ENCODE assay signal across 12 cellular contexts in genomic region chr1:235835226-235835625, GRCh38. TPM values are rescaled to one million over a fixed set of nuclear protein-coding genes. Genes with fewer than 3 reads are reported as not detected.
DNase-seq lines count a peak whose midpoint lies in the region; ATAC-seq and TF ChIP-seq lines count a peak whose summit lies in the region.
"Had no signal": no experiment of that assay in that cellular context is flagged by ENCODE, and none has a peak within 500 bp of the region (broad histone marks: within the 10 kb centered on the region; RNA-seq: fewer than 3 reads in every experiment).

No MANE protein-coding gene starts in this region.

- no peaks in the 10 kb centered on the region for H3K27me3 Mint-ChIP-seq in T-helper 17 cell
- H3K27me3 Mint-ChIP-seq: CD4-positive, alpha-beta memory T cell had no signal

- intact Hi-C loops in adrenal gland (cut with DNase I), result no loop called here
- intact Hi-C loops in gastrocnemius medialis (cut with DNase I; ENCODE audit: low total_unique reads), result no loop called here

- in situ Hi-C loops in gastrocnemius medialis (cut with MboI; ENCODE audit: low sequenced_read_pairs in 4 of 4), result no loop called here

- H3K4me3 ChIP-seq in adrenal gland (peak overlapping the region in 1 of 4 donors; percentile 38), right atrium auricular region (peak overlapping the region in 1 of 2 donors; percentile 25), gastrocnemius medialis (peak overlapping the region; percentile 6 to 35 (median 28))

- H3K27me3 ChIP-seq in adrenal gland (no peaks in the 10 kb centered on the region), right atrium auricular region (no peaks in the 10 kb centered on the region), gastrocnemius medialis (no peaks in the 10 kb centered on the region)
- H3K27me3 ChIP-seq: esophagus squamous epithelium had no signal

- peaks cover 12% of the 10 kb centered on the region for H3K4me1 Mint-ChIP-seq in T-helper 17 cell

- H3K4me3 Mint-ChIP-seq in T-helper 17 cell, result no peak overlapping the region
- H3K4me3 Mint-ChIP-seq: CD4-positive, alpha-beta memory T cell had no signal

- H3K27ac ChIP-seq in adrenal gland, result peak overlapping the region in 4 of 5 donors; percentile 42 to 78 (median 64)
- peak overlapping the region; percentile 14 to 29 for H3K27ac ChIP-seq in right atrium auricular region
- peak overlapping the region in 2 of 4 donors; percentile 3 to 21 for H3K27ac ChIP-seq in gastrocnemius medialis

- H3K4me1 ChIP-seq in adrenal gland (replicated peaks in 1 of 2), result peaks cover 8 to 18% of the 10 kb centered on the region in 2 donors
- H3K4me1 ChIP-seq in right atrium auricular region, result peaks cover 0 to 17% of the 10 kb centered on the region in 2 donors
- H3K4me1 ChIP-seq in gastrocnemius medialis, result no peaks in the 10 kb centered on the region

- no peak for TF ChIP-seq CTCF in adrenal gland (IDR thresholded peaks at IDR 0.05)
- TF ChIP-seq CTCF in right atrium auricular region (IDR thresholded peaks at IDR 0.05), result peak in 1 of 2 donors; percentile 27
- no peak for TF ChIP-seq CTCF in gastrocnemius medialis (IDR thresholded peaks at IDR 0.05 in 4 of 5, conservative IDR thresholded peaks at IDR 0.05 in 1 of 5)

- DNase-seq in COLO668 (lab: John Stamatoyannopoulos, UW; ENCODE audit: unreplicated experiment) (peak; percentile 19), adrenal gland (peak; percentile 58 to 87 (median 76)), right atrium auricular region (ENCODE audit: low spot score) (no peak), gastrocnemius medialis (peak; percentile 22 to 28), T-helper 17 cell (no peak), NCI-H146 treated with DMSO at 0.1 percent for 48 hours (lab: John Stamatoyannopoulos, UW; ENCODE audit: unreplicated experiment) (no peak), NCI-H510A treated with DMSO at 0.1 percent for 48 hours (lab: John Stamatoyannopoulos, UW) (no peak)
- DNase-seq: activated CD4-positive, CD25-positive, alpha-beta regulatory T cell treated with anti-CD3 and anti-CD28 coated beads, Interleukin-2, amount 50 U/mL, for 72 hours; amniotic stem cell; CD4-positive, alpha-beta memory T cell; esophagus squamous epithelium had no signal

- H3K36me3 Mint-ChIP-seq in T-helper 17 cell (ENCODE audit: low read depth), result no peaks in the 10 kb centered on the region

- H3K36me3 ChIP-seq in adrenal gland (replicated peaks in 1 of 2), result peaks cover 0 to 3% of the 10 kb centered on the region in 2 donors
- no peaks in the 10 kb centered on the region for H3K36me3 ChIP-seq in right atrium auricular region
- H3K36me3 ChIP-seq in gastrocnemius medialis, result peaks cover 0 to 2% of the 10 kb centered on the region in 2 donors

- TF ChIP-seq POLR2A in adrenal gland (IDR thresholded peaks at IDR 0.05) (no peak), gastrocnemius medialis (IDR thresholded peaks at IDR 0.05) (no peak)

- H3K9me3 ChIP-seq in adrenal gland (replicated peaks in 1 of 3), result no peaks in the 10 kb centered on the region
- no peaks in the 10 kb centered on the region for H3K9me3 ChIP-seq in right atrium auricular region
- no peaks in the 10 kb centered on the region for H3K9me3 ChIP-seq in gastrocnemius medialis
- H3K9me3 ChIP-seq in T-helper 17 cell (ENCODE audit: control insufficient read depth, low read length, poor library complexity, severe bottlenecking), result no peaks in the 10 kb centered on the region
- H3K9me3 ChIP-seq: esophagus squamous epithelium had no signal

- 1 to 13% (median 7%) methylated on average over 4 of the region's 4 CpGs for whole genome bisulfite sequencing in adrenal gland, 4 donors

- H3K27ac Mint-ChIP-seq in T-helper 17 cell, result no peak overlapping the region
- H3K27ac Mint-ChIP-seq: CD4-positive, alpha-beta memory T cell had no signal

- ATAC-seq in gastrocnemius medialis (peak in 1 of 2 donors; percentile 79), T-helper 17 cell (no peak), HG03457 (IDR thresholded peaks at IDR 0.05; ENCODE audit: unreplicated experiment) (no peak)

RNA-seq across cellular contexts. Expression of gene LYST, which starts 31.5 kb away (rescaled TPM):
- total RNA-seq in adrenal gland (10 to 100 TPM; 13.9 to 48.0 (median 21.3) TPM), right atrium auricular region (10 to 100 TPM in 1 of 2 donors, 1 to 10 TPM in 1; 7.3 to 13.0 TPM), gastrocnemius medialis (10 to 100 TPM in 3 of 4 donors, 1 to 10 TPM in 1; 6.6 to 21.9 (median 10.7) TPM), T-helper 17 cell (10 to 100 TPM; 24.5 to 29.6 TPM)
- polyA plus RNA-seq in adrenal gland, result 10 to 100 TPM in 2 of 3 donors, 1 to 10 TPM in 1; 6.7 to 20.1 (median 10.5) TPM

Comparison
In these comparisons a context has a peak if more than half of its experiments do, and no peak if none do; other contexts are left out.
1. DNase-seq: peak in COLO668 (single experiment), adrenal gland (7 of 7) and gastrocnemius medialis (2 of 2); none in right atrium auricular region (single experiment), T-helper 17 cell (0 of 3), NCI-H146 treated with DMSO at 0.1 percent for 48 hours (single experiment) and NCI-H510A treated with DMSO at 0.1 percent for 48 hours (single experiment).